8 cellular contexts compared by ENCODE assay signal in genomic region chr7:150047772-150048171, GRCh38.
DNase-seq lines count a peak whose midpoint lies in the region; ATAC-seq lines count a peak whose summit lies in the region.
"Not testable (repeated sequence)": the region's sequence is repeated elsewhere in the genome, so short reads cannot be mapped to it uniquely, and the experiment has no call there.

No MANE protein-coding gene starts in this region.

- not testable (repeated sequence) for H3K36me3 Mint-ChIP-seq in T-helper 2 cell treated with Interferon-gamma antibody and Interleukin-4, amounts not matched to agents 5 μg/mL and 100 μg/mL, for 36 hours (ENCODE audit: low read depth); activated naive CD4-positive, alpha-beta T cell treated with anti-CD3 and anti-CD28 coated beads, Interleukin-2, amount 10 ng/mL, durations not matched to agents 7 days and 5 days

- CTCF ChIA-PET in activated naive CD4-positive, alpha-beta T cell treated with anti-CD3 and anti-CD28 coated beads, Interleukin-2, amount 10 ng/mL, durations not matched to agents 7 days and 5 days (lab: Charles Lee): not testable (repeated sequence)

- H3K9ac ChIP-seq in BLaER1; HUES6 (ENCODE audit: low read length); neuronal stem cell (ENCODE audit: low read depth, low read length, poor library complexity): not testable (repeated sequence)

- WGBS in neuronal stem cell (ENCODE audit: extremely low coverage in 2 of 2, insufficient read length in 2 of 2, insufficient replicate concordance in 1 of 2), 2 donors: no CpG with 5 or more reads among the region's 31 CpGs

- DNase-seq in T-helper 2 cell treated with Interferon-gamma antibody and Interleukin-4, amounts not matched to agents 5 μg/mL and 100 μg/mL, for 36 hours (ENCODE audit: low spot score); effector memory CD4-positive, alpha-beta T cell; neuronal stem cell (ENCODE audit: low spot score): not testable (repeated sequence)
- peak; percentile 23 for DNase-seq in activated naive CD4-positive, alpha-beta T cell treated with anti-CD3 and anti-CD28 coated beads, Interleukin-2, amount 10 ng/mL, durations not matched to agents 7 days and 5 days
- peak; percentile 18 for DNase-seq in stimulated activated naive CD8-positive, alpha-beta T cell treated with anti-CD3 and anti-CD28 coated beads, Interleukin-15, Interleukin-2, amounts not matched to agents 100 U/mL and 50 U/mL, for 24 hours

- H3K23ac ChIP-seq in neuronal stem cell (ENCODE audit: low read depth, low read length, poor library complexity): not testable (repeated sequence)

- H3K27me3 Mint-ChIP-seq in T-helper 2 cell treated with Interferon-gamma antibody and Interleukin-4, amounts not matched to agents 5 μg/mL and 100 μg/mL, for 36 hours (ENCODE audit: low read depth): peaks cover 43% of the 10 kb centered on the region
- peaks cover 50% of the 10 kb centered on the region for H3K27me3 Mint-ChIP-seq in activated naive CD4-positive, alpha-beta T cell treated with anti-CD3 and anti-CD28 coated beads, Interleukin-2, amount 10 ng/mL, durations not matched to agents 7 days and 5 days

- H3K27ac ChIP-seq in BLaER1; HUES6 (ENCODE audit: low read depth, low read length); effector memory CD4-positive, alpha-beta T cell (ENCODE audit: insufficient read depth, low read length, poor library complexity, severe bottlenecking); neuronal stem cell (replicated peaks; ENCODE audit: low read length): not testable (repeated sequence)

- H3K27me3 ChIP-seq in BLaER1: peaks cover 44% of the 10 kb centered on the region
- H3K27me3 ChIP-seq in HUES6 (ENCODE audit: control insufficient read depth, insufficient read depth, low read length): peaks cover 44% of the 10 kb centered on the region
- not testable (repeated sequence) for H3K27me3 ChIP-seq in effector memory CD4-positive, alpha-beta T cell (replicated peaks; ENCODE audit: control insufficient read depth, insufficient read depth, low read length, poor library complexity, severe bottlenecking)
- H3K27me3 ChIP-seq in neuronal stem cell (ENCODE audit: control insufficient read depth in 3 of 3, insufficient read depth in 3 of 3, low read depth in 1 of 3, low read length in 3 of 3): peaks cover 0 to 16% (median 4%) of the 10 kb centered on the region in 3 experiments

- not testable (repeated sequence) for H3K9me3 ChIP-seq in BLaER1; HUES6 (ENCODE audit: control insufficient read depth, insufficient read depth, low read depth, low read length); effector memory CD4-positive, alpha-beta T cell (ENCODE audit: control insufficient read depth, low read length); iPS-18c (ENCODE audit: control insufficient read depth, insufficient read depth, low read length); neuronal stem cell (replicated peaks in 1 of 2; ENCODE audit: control insufficient read depth in 2 of 2, insufficient read depth in 1 of 2, low read depth in 1 of 2, low read length in 2 of 2)

- H2BK12ac ChIP-seq in neuronal stem cell (ENCODE audit: low read length): not testable (repeated sequence)

- H3K4me1 Mint-ChIP-seq in T-helper 2 cell treated with Interferon-gamma antibody and Interleukin-4, amounts not matched to agents 5 μg/mL and 100 μg/mL, for 36 hours (ENCODE audit: low read depth): not testable (repeated sequence)
- peaks cover 21% of the 10 kb centered on the region for H3K4me1 Mint-ChIP-seq in activated naive CD4-positive, alpha-beta T cell treated with anti-CD3 and anti-CD28 coated beads, Interleukin-2, amount 10 ng/mL, durations not matched to agents 7 days and 5 days

- not testable (repeated sequence) for H3K27ac Mint-ChIP-seq in T-helper 2 cell treated with Interferon-gamma antibody and Interleukin-4, amounts not matched to agents 5 μg/mL and 100 μg/mL, for 36 hours; activated naive CD4-positive, alpha-beta T cell treated with anti-CD3 and anti-CD28 coated beads, Interleukin-2, amount 10 ng/mL, durations not matched to agents 7 days and 5 days

- H3K36me3 ChIP-seq in BLaER1; HUES6 (ENCODE audit: control insufficient read depth, insufficient read depth, low read length); effector memory CD4-positive, alpha-beta T cell (ENCODE audit: control insufficient read depth, insufficient read depth, low read length); neuronal stem cell (replicated peaks in 1 of 2; ENCODE audit: control insufficient read depth in 2 of 2, insufficient read depth in 2 of 2, low read length in 2 of 2): not testable (repeated sequence)

- H4K8ac ChIP-seq in neuronal stem cell (ENCODE audit: low read depth, low read length): not testable (repeated sequence)

- H3K18ac ChIP-seq in neuronal stem cell (ENCODE audit: low read length): not testable (repeated sequence)

- H4K91ac ChIP-seq in neuronal stem cell (ENCODE audit: low read depth, low read length, poor library complexity): not testable (repeated sequence)

- peak overlapping the region; percentile 74 for H3K4me3 Mint-ChIP-seq in T-helper 2 cell treated with Interferon-gamma antibody and Interleukin-4, amounts not matched to agents 5 μg/mL and 100 μg/mL, for 36 hours
- peak overlapping the region; percentile 63 for H3K4me3 Mint-ChIP-seq in activated naive CD4-positive, alpha-beta T cell treated with anti-CD3 and anti-CD28 coated beads, Interleukin-2, amount 10 ng/mL, durations not matched to agents 7 days and 5 days

- peak overlapping the region; percentile 66 for H2AFZ ChIP-seq in neuronal stem cell (ENCODE audit: low read length)

- H2BK15ac ChIP-seq in neuronal stem cell (ENCODE audit: low read length): not testable (repeated sequence)

- not testable (repeated sequence) for H3K4ac ChIP-seq in neuronal stem cell (ENCODE audit: low read length)

- H3K4me3 ChIP-seq in BLaER1: peak overlapping the region; percentile 63
- peak overlapping the region; percentile 60 for H3K4me3 ChIP-seq in HUES6 (ENCODE audit: low read depth, low read length)
- H3K4me3 ChIP-seq in effector memory CD4-positive, alpha-beta T cell (ENCODE audit: insufficient read depth, low read depth, low read length, poor library complexity, severe bottlenecking): peak overlapping the region; percentile 35
- H3K4me3 ChIP-seq in iPS-18c (ENCODE audit: insufficient read depth, low read depth, low read length): peak overlapping the region; percentile 20; the same call in 1 of the 2 replicates
- H3K4me3 ChIP-seq in neuronal stem cell (ENCODE audit: low read length in 2 of 2): peak overlapping the region in 1 of 2 donors; percentile 77

- H3K4me1 ChIP-seq in BLaER1: peaks cover 19% of the 10 kb centered on the region
- H3K4me1 ChIP-seq in HUES6 (ENCODE audit: control insufficient read depth, insufficient read depth, low read length); effector memory CD4-positive, alpha-beta T cell (ENCODE audit: control insufficient read depth, insufficient read depth, low read length, poor library complexity, severe bottlenecking); neuronal stem cell (ENCODE audit: control insufficient read depth in 2 of 2, insufficient read depth in 1 of 2, low read depth in 1 of 2, low read length in 2 of 2): not testable (repeated sequence)

- peak overlapping the region; percentile 84 for H3K4me2 ChIP-seq in BLaER1
- peak overlapping the region; percentile 83 for H3K4me2 ChIP-seq in neuronal stem cell (ENCODE audit: insufficient read depth, low read length, poor library complexity, severe bottlenecking)

- H3K9me3 Mint-ChIP-seq in T-helper 2 cell treated with Interferon-gamma antibody and Interleukin-4, amounts not matched to agents 5 μg/mL and 100 μg/mL, for 36 hours; activated naive CD4-positive, alpha-beta T cell treated with anti-CD3 and anti-CD28 coated beads, Interleukin-2, amount 10 ng/mL, durations not matched to agents 7 days and 5 days: not testable (repeated sequence)

- H3K14ac ChIP-seq in neuronal stem cell (ENCODE audit: low read length): not testable (repeated sequence)

- not testable (repeated sequence) for H3K79me1 ChIP-seq in neuronal stem cell (ENCODE audit: low read depth, low read length)

- not testable (repeated sequence) for H2AK5ac ChIP-seq in neuronal stem cell (ENCODE audit: low read depth, low read length)

- not testable (repeated sequence) for ATAC-seq in stimulated activated naive CD8-positive, alpha-beta T cell treated with anti-CD3 and anti-CD28 coated beads, Interleukin-15, Interleukin-2, amounts not matched to agents 100 U/mL and 50 U/mL, for 24 hours

- H2BK120ac ChIP-seq in neuronal stem cell (ENCODE audit: low read depth, low read length): not testable (repeated sequence)

- H2BK5ac ChIP-seq in neuronal stem cell (ENCODE audit: low read length): not testable (repeated sequence)

- not testable (repeated sequence) for H4K20me1 ChIP-seq in BLaER1
